In genomic region chr3:127206611-127207516, GRCh38 we compare ENCODE assay signal across 29 cellular contexts. TPM values are rescaled to one million over a fixed set of nuclear protein-coding genes. Genes with fewer than 3 reads are reported as not detected.
DNase-seq lines count a peak whose midpoint lies in the region; TF ChIP-seq lines count a peak whose summit lies in the region.
"Had no signal": no experiment of that assay in that cellular context is flagged by ENCODE, and none has a peak within 500 bp of the region (broad histone marks: within the 10 kb centered on the region; RNA-seq: fewer than 3 reads in every experiment).

No MANE protein-coding gene starts in this region.

- H3K4me3 ChIP-seq in esophagus muscularis mucosa = no peak overlapping the region
- H3K4me3 ChIP-seq: smooth muscle cell had no signal

- peaks cover 0 to 43% (median 0%) of the 10 kb centered on the region in 4 donors for H3K27me3 ChIP-seq in esophagus muscularis mucosa

- no peaks in the 10 kb centered on the region for H3K36me3 ChIP-seq in esophagus muscularis mucosa

- TF ChIP-seq EP300 in esophagus muscularis mucosa (IDR thresholded peaks at IDR 0.05) = no peak

- intact Hi-C loops in esophagus muscularis mucosa (cut with DNase I) (no loop called here), posterior vena cava (cut with DNase I) (no loop called here)

- H3K27ac ChIP-seq in esophagus muscularis mucosa (replicated peaks in 1 of 4) = no peak overlapping the region

- no peak for TF ChIP-seq POLR2A in esophagus muscularis mucosa (IDR thresholded peaks at IDR 0.05; ENCODE audit: low read depth)

- DNase-seq in AG20443 (ENCODE audit: low spot score) (peak; percentile 5), GM03348 (ENCODE audit: low spot score) (peak; percentile 3), esophagus muscularis mucosa (ENCODE audit: extremely low spot score) (peak; percentile 77), posterior vena cava (ENCODE audit: low spot score) (peak; percentile 72), hippocampal formation (lab: John Stamatoyannopoulos, UW) (no peak), putamen (ENCODE audit: low spot score) (no peak), GM20000 (ENCODE audit: low spot score) (no peak)
- DNase-seq: ACHN; activated CD4-positive, alpha-beta T cell treated with anti-CD3 and anti-CD28 coated beads, Interleukin-2, amount 50 U/mL, for 48 hours; activated CD8-positive, alpha-beta memory T cell treated with anti-CD3 and anti-CD28 coated beads, Interleukin-2, amount 50 U/mL, for 4 hours; activated naive CD4-positive, alpha-beta T cell treated with anti-CD3 and anti-CD28 coated beads, Interleukin-2, amount 10 ng/mL, durations not matched to agents 7 days and 5 days; cerebellar nuclear complex; DMS53; effector CD4-positive, alpha-beta T cell; IMR-90; left ventricle myocardium superior; naive thymus-derived CD4-positive, alpha-beta T cell; NCI-H1436; NCI-H2081 treated with DMSO at 0.1 percent for 48 hours; NCI-H2227 treated with DMSO at 0.1 percent for 48 hours; NCI-H526; PC-3; Right ventricle myocardium superior; stimulated activated CD4-positive, alpha-beta T cell treated with anti-CD3 and anti-CD28 coated beads, Interleukin-1b, Interleukin-23, amount 100 ng/mL, for 48 hours; stimulated activated naive CD4-positive, alpha-beta T cell treated with Interleukin-2 at 50 U/mL for 16 hours had no signal

- H3K9me3 ChIP-seq in esophagus muscularis mucosa = no peaks in the 10 kb centered on the region

- TF ChIP-seq CTCF in esophagus muscularis mucosa (IDR thresholded peaks at IDR 0.05) = no peak
- no peak for TF ChIP-seq CTCF in GM20000 (IDR thresholded peaks at IDR 0.05; ENCODE audit: extremely low read depth, missing control alignments)

- 95% methylated on average over 7 of the region's 15 CpGs for WGBS in esophagus muscularis mucosa

- H3K4me1 ChIP-seq in esophagus muscularis mucosa = no peaks in the 10 kb centered on the region

RNA-seq across cellular contexts. Expression of gene PRR23E, which starts 13.9 kb away (rescaled TPM):
- not detected for total RNA-seq in esophagus muscularis mucosa
- not detected for total RNA-seq in posterior vena cava
- total RNA-seq: G401; IMR-90; left ventricle myocardium superior; naive thymus-derived CD4-positive, alpha-beta T cell; osteoblast; PC-3; renal cortical epithelial cell; Right ventricle myocardium superior; smooth muscle cell had no signal

Comparison
In these comparisons a context has a peak if more than half of its experiments do, and no peak if none do; other contexts are left out.
1. DNase-seq: peak in AG20443 (single experiment), GM03348 (single experiment), esophagus muscularis mucosa (single experiment) and posterior vena cava (single experiment); none in hippocampal formation (0 of 2), putamen (single experiment) and GM20000 (single experiment).